Comparison of ENCODE assay signal across 9 cellular contexts in genomic region chr2:216491757-216492635, GRCh38. TPM values are rescaled to one million over a fixed set of nuclear protein-coding genes. Genes with fewer than 3 reads are reported as not detected.
DNase-seq lines count a peak whose midpoint lies in the region; ATAC-seq and TF ChIP-seq lines count a peak whose summit lies in the region.
"Had no signal": no experiment of that assay in that cellular context is flagged by ENCODE, and none has a peak within 500 bp of the region (broad histone marks: within the 10 kb centered on the region; RNA-seq: fewer than 3 reads in every experiment).

No MANE protein-coding gene starts in this region.

- H2AK5ac ChIP-seq in neuronal stem cell (ENCODE audit: low read depth, low read length): no peak overlapping the region

- DNase-seq in NCI-H510A (lab: John Stamatoyannopoulos, UW) (peak; percentile 10), neuronal stem cell (ENCODE audit: low spot score) (no peak), adrenal gland (no peak), nucleus accumbens (lab: John Stamatoyannopoulos, UW) (no peak), NK-92 (lab: John Stamatoyannopoulos, UW; ENCODE audit: unreplicated experiment) (no peak)
- no peak for DNase-seq in activated T-cell treated with anti-CD3 and anti-CD28 coated beads, Interleukin-2, amount 50 U/mL, for 24 hours

- no peak overlapping the region for H2BK120ac ChIP-seq in neuronal stem cell (ENCODE audit: low read depth, low read length)

- peaks cover 2% of the 10 kb centered on the region for H3K79me1 ChIP-seq in neuronal stem cell (ENCODE audit: low read depth, low read length)

- no peak overlapping the region for H3K4me3 Mint-ChIP-seq in activated T-cell treated with anti-CD3 and anti-CD28 coated beads, Interleukin-2, amount 50 U/mL, for 24 hours

- H3K4me1 ChIP-seq in neuronal stem cell (ENCODE audit: control insufficient read depth in 2 of 2, insufficient read depth in 1 of 2, low read depth in 1 of 2, low read length in 2 of 2) (peaks cover 11 to 12% of the 10 kb centered on the region in 2 donors), adrenal gland (replicated peaks in 1 of 2) (peaks cover 6 to 16% of the 10 kb centered on the region in 2 donors)

- no peak overlapping the region for H3K27ac Mint-ChIP-seq in activated T-cell treated with anti-CD3 and anti-CD28 coated beads, Interleukin-2, amount 50 U/mL, for 24 hours

- no peak for TF ChIP-seq CTCF in adrenal gland (IDR thresholded peaks at IDR 0.05)

- H3K27me3 Mint-ChIP-seq in activated T-cell treated with anti-CD3 and anti-CD28 coated beads, Interleukin-2, amount 50 U/mL, for 24 hours: no peaks in the 10 kb centered on the region

- ATAC-seq in GM18907 (IDR thresholded peaks at IDR 0.05; ENCODE audit: unreplicated experiment) (peak; percentile 77), HG02798 (IDR thresholded peaks at IDR 0.05; ENCODE audit: poor library complexity, unreplicated experiment) (peak; percentile 97)

- no peaks in the 10 kb centered on the region for H3K9me3 Mint-ChIP-seq in activated T-cell treated with anti-CD3 and anti-CD28 coated beads, Interleukin-2, amount 50 U/mL, for 24 hours

- peak overlapping the region; percentile 32 for H2AFZ ChIP-seq in neuronal stem cell (ENCODE audit: low read length)

- H3K18ac ChIP-seq in neuronal stem cell (ENCODE audit: low read length): peak overlapping the region; percentile 60

- no peak overlapping the region for H3K4me3 ChIP-seq in neuronal stem cell (ENCODE audit: low read length in 2 of 2)
- H3K4me3 ChIP-seq in adrenal gland: no peak overlapping the region

- no peak for TF ChIP-seq POLR2A in adrenal gland (IDR thresholded peaks at IDR 0.05)

- H2BK5ac ChIP-seq in neuronal stem cell (ENCODE audit: low read length): no peak overlapping the region

- H3K27ac ChIP-seq in neuronal stem cell (replicated peaks; ENCODE audit: low read length): no peak overlapping the region
- no peak overlapping the region for H3K27ac ChIP-seq in adrenal gland
- H3K27ac ChIP-seq: neutrophil had no signal

- no CpG with 5 or more reads among the region's 10 CpGs for WGBS in neuronal stem cell (ENCODE audit: extremely low coverage in 2 of 2, insufficient read length in 2 of 2, insufficient replicate concordance in 1 of 2), 2 donors
- 83 to 91% (median 86%) methylated on average over 10 of the region's 10 CpGs for WGBS in adrenal gland, 4 donors

- H3K4me1 Mint-ChIP-seq in activated T-cell treated with anti-CD3 and anti-CD28 coated beads, Interleukin-2, amount 50 U/mL, for 24 hours (ENCODE audit: low read depth): peaks cover 11% of the 10 kb centered on the region

- H2BK12ac ChIP-seq in neuronal stem cell (ENCODE audit: low read length): no peak overlapping the region

- no peak overlapping the region for H3K23ac ChIP-seq in neuronal stem cell (ENCODE audit: low read depth, low read length, poor library complexity)

- H3K9me3 ChIP-seq in neuronal stem cell (replicated peaks in 1 of 2; ENCODE audit: control insufficient read depth in 2 of 2, insufficient read depth in 1 of 2, low read depth in 1 of 2, low read length in 2 of 2): no peaks in the 10 kb centered on the region
- no peaks in the 10 kb centered on the region for H3K9me3 ChIP-seq in adrenal gland (replicated peaks in 1 of 3)
- H3K9me3 ChIP-seq: neutrophil had no signal

- H3K36me3 ChIP-seq in neuronal stem cell (replicated peaks in 1 of 2; ENCODE audit: control insufficient read depth in 2 of 2, insufficient read depth in 2 of 2, low read length in 2 of 2) (no peaks in the 10 kb centered on the region), adrenal gland (replicated peaks in 1 of 2) (no peaks in the 10 kb centered on the region)
- H3K36me3 ChIP-seq: neutrophil had no signal

- H3K36me3 Mint-ChIP-seq in activated T-cell treated with anti-CD3 and anti-CD28 coated beads, Interleukin-2, amount 50 U/mL, for 24 hours (ENCODE audit: low read depth): no peaks in the 10 kb centered on the region

- no peak overlapping the region for H4K8ac ChIP-seq in neuronal stem cell (ENCODE audit: low read depth, low read length)

- H3K4ac ChIP-seq in neuronal stem cell (ENCODE audit: low read length): no peak overlapping the region

- H2BK15ac ChIP-seq in neuronal stem cell (ENCODE audit: low read length): no peak overlapping the region

- H3K4me2 ChIP-seq in neuronal stem cell (ENCODE audit: insufficient read depth, low read length, poor library complexity, severe bottlenecking): no peak overlapping the region

- intact Hi-C loops in adrenal gland (cut with DNase I): no loop called here

- no peak overlapping the region for H4K91ac ChIP-seq in neuronal stem cell (ENCODE audit: low read depth, low read length, poor library complexity)

- H3K27me3 ChIP-seq in neuronal stem cell (ENCODE audit: control insufficient read depth in 3 of 3, insufficient read depth in 3 of 3, low read depth in 1 of 3, low read length in 3 of 3): no peaks in the 10 kb centered on the region
- H3K27me3 ChIP-seq in adrenal gland: no peaks in the 10 kb centered on the region
- H3K27me3 ChIP-seq: neutrophil had no signal

- no peak overlapping the region for H3K9ac ChIP-seq in neuronal stem cell (ENCODE audit: low read depth, low read length, poor library complexity)

- no peak overlapping the region for H3K14ac ChIP-seq in neuronal stem cell (ENCODE audit: low read length)

RNA-seq across cellular contexts. Expression of gene RPL37A, which starts 6.6 kb away (rescaled TPM):
- 12,339 TPM for polyA plus RNA-seq in neuronal stem cell (2013, experiment 1 of 2)
- polyA plus RNA-seq in neuronal stem cell (2013, experiment 2 of 2): 11,893 TPM
- 1,000 to 10,000 TPM in 5 of 8 donors, 100 to 1,000 TPM in 3; 673 to 2,999 (median 1,997) TPM for total RNA-seq in adrenal gland
- 1,000 to 10,000 TPM; 1,765 to 3,364 (median 2,278) TPM for polyA plus RNA-seq in adrenal gland
